In genomic region chr2:33291278-33292013, GRCh38 we compare ENCODE assay signal across 9 cellular contexts.
DNase-seq lines count a peak whose midpoint lies in the region; ATAC-seq and TF ChIP-seq lines count a peak whose summit lies in the region.
"Had no signal": no experiment of that assay in that cellular context is flagged by ENCODE, and none has a peak within 500 bp of the region (broad histone marks: within the 10 kb centered on the region; RNA-seq: fewer than 3 reads in every experiment).

No MANE protein-coding gene starts in this region.

- H3K4me1 ChIP-seq in body of pancreas (peaks cover 19% of the 10 kb centered on the region), left lung (peaks cover 0 to 11% of the 10 kb centered on the region in 2 donors), upper lobe of right lung (peaks cover 10% of the 10 kb centered on the region)

- no peaks in the 10 kb centered on the region for H3K9me3 ChIP-seq in body of pancreas
- H3K9me3 ChIP-seq in left lung, result no peaks in the 10 kb centered on the region
- no peaks in the 10 kb centered on the region for H3K9me3 ChIP-seq in upper lobe of right lung

- ATAC-seq in body of pancreas (peak; percentile 84), left lung (peak; percentile 88), upper lobe of right lung (peak; percentile 56)
- ATAC-seq in activated CD4-positive, CD25-positive, alpha-beta regulatory T cell treated with anti-CD3 and anti-CD28 coated beads, Interleukin-2, amount 50 U/mL, for 24 hours, result no peak

- H3K27me3 ChIP-seq in body of pancreas (no peaks in the 10 kb centered on the region), left lung (no peaks in the 10 kb centered on the region), upper lobe of right lung (no peaks in the 10 kb centered on the region)

- WGBS in body of pancreas, 2 donors, result 9 to 13% methylated on average over 7 of the region's 7 CpGs

- no peaks in the 10 kb centered on the region for H3K36me3 ChIP-seq in body of pancreas (replicated peaks in 1 of 2; ENCODE audit: insufficient read depth in 1 of 2, low read depth in 2 of 2)
- H3K36me3 ChIP-seq in left lung, result no peaks in the 10 kb centered on the region
- H3K36me3 ChIP-seq in upper lobe of right lung, result no peaks in the 10 kb centered on the region

- TF ChIP-seq CTCF in body of pancreas (IDR thresholded peaks at IDR 0.05) (no peak), left lung (IDR thresholded peaks at IDR 0.05) (no peak), upper lobe of right lung (IDR thresholded peaks at IDR 0.05) (no peak)

- DNase-seq in NCI-H2196 treated with DMSO at 0.1 percent for 48 hours (lab: John Stamatoyannopoulos, UW; ENCODE audit: unreplicated experiment) (peak; percentile 13), NCI-H2196 (lab: John Stamatoyannopoulos, UW; ENCODE audit: unreplicated experiment) (no peak), body of pancreas (peak in 1 of 4 donors; percentile 28), left lung (no peak), upper lobe of right lung (no peak), SIG-M5 (lab: John Stamatoyannopoulos, UW) (no peak)
- no peak for DNase-seq in NK-92 treated with Interleukin-12 subunit alpha and Interleukin-12 subunit beta, amount 100 ng/mL, for 24 hours (lab: John Stamatoyannopoulos, UW)

- intact Hi-C loops in body of pancreas (cut with DNase I) (no loop called here), left lung (cut with DNase I) (no loop called here), upper lobe of right lung (cut with DNase I) (no loop called here)

- H3K4me3 ChIP-seq in body of pancreas (no peak overlapping the region), left lung (no peak overlapping the region), upper lobe of right lung (peak overlapping the region; percentile 29)

- H3K27ac ChIP-seq in body of pancreas, result peak overlapping the region; percentile 9 to 52 (median 44)
- peak overlapping the region in 1 of 2 donors; percentile 23 for H3K27ac ChIP-seq in left lung
- no peak overlapping the region for H3K27ac ChIP-seq in upper lobe of right lung
- H3K27ac ChIP-seq: C4-2B had no signal

- TF ChIP-seq POLR2A in body of pancreas (IDR thresholded peaks at IDR 0.05), result no peak

Comparison
In these comparisons a context has a peak if more than half of its experiments do, and no peak if none do; other contexts are left out.
1. ATAC-seq: peak in body of pancreas (single experiment), left lung (single experiment) and upper lobe of right lung (single experiment); none in activated CD4-positive, CD25-positive, alpha-beta regulatory T cell treated with anti-CD3 and anti-CD28 coated beads, Interleukin-2, amount 50 U/mL, for 24 hours (0 of 2).